Comparison of ENCODE assay signal across 9 cellular contexts in the genomic region with DNA sequence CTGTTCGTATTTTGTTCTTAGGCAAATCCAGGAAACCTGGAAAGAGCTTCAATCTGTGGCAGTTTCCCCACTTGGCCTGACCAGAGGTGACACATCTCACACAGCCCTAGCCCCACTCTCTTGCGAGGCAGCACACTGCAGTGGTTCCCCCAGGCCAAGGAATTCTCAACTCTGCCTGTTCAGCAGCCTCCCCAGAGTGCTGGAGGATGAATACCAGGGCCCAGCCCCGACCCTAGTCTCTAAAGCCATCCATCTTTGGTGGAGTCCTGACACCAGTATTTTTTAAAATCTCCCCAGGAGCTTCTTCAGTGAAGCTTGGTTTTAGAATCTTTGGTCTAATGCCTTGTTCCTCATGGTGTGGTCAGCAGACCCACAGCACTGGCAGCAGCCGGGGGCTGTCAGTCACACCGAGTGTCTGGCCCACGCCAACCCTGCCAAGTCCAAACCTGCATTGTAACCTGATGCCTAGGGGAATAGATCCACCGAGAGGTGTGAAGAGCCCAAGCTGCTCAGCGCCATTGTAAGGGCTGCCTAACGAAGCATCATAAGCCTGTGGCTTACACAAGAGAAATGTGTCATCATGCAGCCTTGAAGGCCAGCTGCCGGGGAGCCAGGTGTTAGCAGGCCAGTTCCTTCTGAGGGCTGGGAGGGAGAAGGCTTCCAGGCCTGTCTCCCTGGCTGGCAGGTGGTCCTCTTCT.
DNase-seq lines count a peak whose midpoint lies in the region; ATAC-seq and TF ChIP-seq lines count a peak whose summit lies in the region.
"Had no signal": no experiment of that assay in that cellular context is flagged by ENCODE, and none has a peak within 500 bp of the region (broad histone marks: within the 10 kb centered on the region; RNA-seq: fewer than 3 reads in every experiment).

No MANE protein-coding gene starts in this region.

- H3K9me3 Mint-ChIP-seq in Calu3 (ENCODE audit: low read depth, unreplicated experiment), result peaks cover 5% of the 10 kb centered on the region

- peaks cover 5 to 12% of the 10 kb centered on the region in 2 donors for H3K9me3 ChIP-seq in neuronal stem cell (replicated peaks in 1 of 2; ENCODE audit: control insufficient read depth in 2 of 2, insufficient read depth in 1 of 2, low read depth in 1 of 2, low read length in 2 of 2)
- H3K9me3 ChIP-seq in heart left ventricle, result peaks cover 0 to 7% (median 0%) of the 10 kb centered on the region in 12 donors
- H3K9me3 ChIP-seq in smooth muscle cell (replicated peaks; ENCODE audit: low read depth), result no peaks in the 10 kb centered on the region

- no peak overlapping the region for H4K91ac ChIP-seq in neuronal stem cell (ENCODE audit: low read depth, low read length, poor library complexity)

- no peak overlapping the region for H3K23ac ChIP-seq in neuronal stem cell (ENCODE audit: low read depth, low read length, poor library complexity)

- no peak overlapping the region for H4K8ac ChIP-seq in neuronal stem cell (ENCODE audit: low read depth, low read length)

- no peak overlapping the region for H3K4me3 Mint-ChIP-seq in Calu3 (ENCODE audit: low read depth, unreplicated experiment)

- DNase-seq in NCI-H2029 treated with DMSO at 0.1 percent for 48 hours (lab: John Stamatoyannopoulos, UW), result peak; percentile 50
- DNase-seq in neuronal stem cell (ENCODE audit: low spot score), result no peak
- no peak for DNase-seq in heart left ventricle
- DNase-seq in Calu3, result no peak
- DNase-seq in smooth muscle cell (lab: John Stamatoyannopoulos, UW; ENCODE audit: unreplicated experiment), result no peak
- DNase-seq: left colon had no signal

- H3K18ac ChIP-seq in neuronal stem cell (ENCODE audit: low read length), result no peak overlapping the region

- peak overlapping the region; percentile 20 for H3K27ac ChIP-seq in neuronal stem cell (replicated peaks; ENCODE audit: low read length)
- no peak overlapping the region for H3K27ac ChIP-seq in heart left ventricle
- no peak overlapping the region for H3K27ac ChIP-seq in smooth muscle cell (ENCODE audit: low read depth)

- H3K36me3 ChIP-seq in neuronal stem cell (replicated peaks in 1 of 2; ENCODE audit: control insufficient read depth in 2 of 2, insufficient read depth in 2 of 2, low read length in 2 of 2), result no peaks in the 10 kb centered on the region
- no peaks in the 10 kb centered on the region for H3K36me3 ChIP-seq in heart left ventricle
- no peaks in the 10 kb centered on the region for H3K36me3 ChIP-seq in smooth muscle cell (ENCODE audit: low read depth)

- no peak overlapping the region for H3K4ac ChIP-seq in neuronal stem cell (ENCODE audit: low read length)

- no CpG with 5 or more reads among the region's 10 CpGs for WGBS in neuronal stem cell (ENCODE audit: extremely low coverage in 2 of 2, insufficient read length in 2 of 2, insufficient replicate concordance in 1 of 2), 2 donors
- 76 to 82% (median 80%) methylated on average over 8 to 10 of the region's 10 CpGs for WGBS in heart left ventricle, 4 donors
- WGBS in smooth muscle cell (ENCODE audit: low lambda C conversion rate), result 67% methylated on average over 10 of the region's 10 CpGs

- no peak overlapping the region for H2AK5ac ChIP-seq in neuronal stem cell (ENCODE audit: low read depth, low read length)

- no peak overlapping the region for H2BK15ac ChIP-seq in neuronal stem cell (ENCODE audit: low read length)

- H2BK12ac ChIP-seq in neuronal stem cell (ENCODE audit: low read length), result no peak overlapping the region

- H3K27ac Mint-ChIP-seq in Calu3 (ENCODE audit: unreplicated experiment), result no peak overlapping the region

- H2AFZ ChIP-seq in neuronal stem cell (ENCODE audit: low read length) (no peak overlapping the region), smooth muscle cell (ENCODE audit: low read depth) (no peak overlapping the region)

- no peaks in the 10 kb centered on the region for H4K20me1 ChIP-seq in smooth muscle cell (ENCODE audit: low read depth)

- no peaks in the 10 kb centered on the region for H3K79me1 ChIP-seq in neuronal stem cell (ENCODE audit: low read depth, low read length)

- H3K4me2 ChIP-seq in neuronal stem cell (ENCODE audit: insufficient read depth, low read length, poor library complexity, severe bottlenecking) (no peak overlapping the region), smooth muscle cell (no peak overlapping the region)

- no peaks in the 10 kb centered on the region for H3K4me1 Mint-ChIP-seq in Calu3 (ENCODE audit: low read depth, unreplicated experiment)

- peak; percentile 54 for ATAC-seq in GM19328 (IDR thresholded peaks at IDR 0.05; ENCODE audit: unreplicated experiment)
- peak; percentile 84 for ATAC-seq in HG02884 (IDR thresholded peaks at IDR 0.05; ENCODE audit: unreplicated experiment)
- no peak for ATAC-seq in heart left ventricle
- ATAC-seq: HCT116, left colon had no signal

- H3K27me3 ChIP-seq in neuronal stem cell (ENCODE audit: control insufficient read depth in 3 of 3, insufficient read depth in 3 of 3, low read depth in 1 of 3, low read length in 3 of 3) (no peaks in the 10 kb centered on the region), heart left ventricle (no peaks in the 10 kb centered on the region), smooth muscle cell (ENCODE audit: low read depth) (no peaks in the 10 kb centered on the region)

- CTCF ChIA-PET in Calu3 (lab: Charles Lee), result no interaction called here

- H3K27me3 Mint-ChIP-seq in Calu3 (ENCODE audit: unreplicated experiment), result no peaks in the 10 kb centered on the region

- no peaks in the 10 kb centered on the region for H3K36me3 Mint-ChIP-seq in Calu3 (ENCODE audit: insufficient read depth, unreplicated experiment)

- no peak overlapping the region for H2BK5ac ChIP-seq in neuronal stem cell (ENCODE audit: low read length)

- no peaks in the 10 kb centered on the region for H3K79me2 ChIP-seq in smooth muscle cell (ENCODE audit: low read depth)

- H3K4me1 ChIP-seq in neuronal stem cell (ENCODE audit: control insufficient read depth in 2 of 2, insufficient read depth in 1 of 2, low read depth in 1 of 2, low read length in 2 of 2) (peaks cover 17 to 18% of the 10 kb centered on the region in 2 donors), heart left ventricle (peaks cover 0 to 6% (median 0%) of the 10 kb centered on the region in 12 donors), smooth muscle cell (ENCODE audit: low read depth) (peaks cover 13% of the 10 kb centered on the region)

- no peak overlapping the region for H3K14ac ChIP-seq in neuronal stem cell (ENCODE audit: low read length)

- H3K4me3 ChIP-seq in neuronal stem cell (ENCODE audit: low read length in 2 of 2) (no peak overlapping the region), heart left ventricle (no peak overlapping the region), smooth muscle cell (no peak overlapping the region)

- peaks cover 5% of the 10 kb centered on the region for H3F3A ChIP-seq in smooth muscle cell (ENCODE audit: low read depth)

- no TSS peak for BruUV-seq in Calu3 (replicated peaks; lab: Mats Ljungman, UMichigan)

- H2BK120ac ChIP-seq in neuronal stem cell (ENCODE audit: low read depth, low read length), result no peak overlapping the region

- TF ChIP-seq CTCF in heart left ventricle (IDR thresholded peaks at IDR 0.05) (no peak), Calu3 (IDR thresholded peaks at IDR 0.05; ENCODE audit: unreplicated experiment) (no peak), smooth muscle cell (IDR thresholded peaks at IDR 0.05; ENCODE audit: borderline replicate concordance, insufficient read depth, poor library complexity, severe bottlenecking) (no peak)

- H3K9ac ChIP-seq in neuronal stem cell (ENCODE audit: low read depth, low read length, poor library complexity) (no peak overlapping the region), smooth muscle cell (ENCODE audit: low read depth) (no peak overlapping the region)

- intact Hi-C loops in heart left ventricle (cut with DNase I), result no loop called here
- intact Hi-C loops in Calu3 (cut with micrococcal nuclease; ENCODE audit: unreplicated experiment), result no loop called here

- TF ChIP-seq POLR2A in heart left ventricle (IDR thresholded peaks at IDR 0.05), result no peak

Comparison
In these comparisons a context has a peak if more than half of its experiments do, and no peak if none do; other contexts are left out.
1. ATAC-seq: peak in GM19328 (single experiment) and HG02884 (single experiment); none in heart left ventricle (0 of 4).